Comparison of ENCODE assay signal across 1 cellular context in genomic region chr19:40420766-40421467, GRCh38.
A peak's percentile ranks its signal among the peaks of the same experiment; 100 is the strongest.
TF ChIP-seq lines count a peak whose summit lies in the region.

No MANE protein-coding gene starts in this region.

TF ChIP-seq in HepG2, 621 proteins besides CTCF, POLR2A, EP300 and RAD21 (continued from another document and continues in another):
- TF ChIP-seq GLMP (CRISPR knock-in tag; IDR thresholded peaks at IDR 0.05; ENCODE audit: borderline replicate concordance) (no peak), PITX1 (CRISPR knock-in tag; IDR thresholded peaks at IDR 0.05) (peak; percentile 42), CCDC6 (CRISPR knock-in tag; IDR thresholded peaks at IDR 0.05) (peak; percentile 88), HES4 (CRISPR knock-in tag; IDR thresholded peaks at IDR 0.05; ENCODE audit: borderline replicate concordance) (peak; percentile 51; the same call in 1 of the 2 replicates), CC2D1A (CRISPR knock-in tag; IDR thresholded peaks at IDR 0.05) (peak; percentile 77; the same call in 1 of the 2 replicates), RFXANK (CRISPR knock-in tag; IDR thresholded peaks at IDR 0.05) (no peak), GLI4 (CRISPR knock-in tag; IDR thresholded peaks at IDR 0.05; ENCODE audit: borderline replicate concordance) (peak; percentile 82; the same call in 1 of the 2 replicates), ZNF232 (CRISPR knock-in tag; IDR thresholded peaks at IDR 0.05; ENCODE audit: borderline replicate concordance) (0 out of 2 replicates have a peak, but pooled peaks have one; percentile 54), RARA (CRISPR knock-in tag; IDR thresholded peaks at IDR 0.05) (peak; percentile 48), ZNF7 (CRISPR knock-in tag; IDR thresholded peaks at IDR 0.05) (no peak), CHD4 (IDR thresholded peaks at IDR 0.05; ENCODE audit: borderline replicate concordance, low read length) (no peak), SP5 (CRISPR knock-in tag; IDR thresholded peaks at IDR 0.05; ENCODE audit: borderline replicate concordance, low read depth) (peak; percentile 88), ZMYM2 (CRISPR knock-in tag; IDR thresholded peaks at IDR 0.05) (peak; percentile 72; the same call in 1 of the 2 replicates), ZNF501 (CRISPR knock-in tag; IDR thresholded peaks at IDR 0.05) (peak; percentile 53; the same call in 1 of the 2 replicates), ZNF251 (CRISPR knock-in tag; IDR thresholded peaks at IDR 0.05) (no peak), FOSL1 (CRISPR knock-in tag; IDR thresholded peaks at IDR 0.05; ENCODE audit: borderline replicate concordance) (no peak), DPF2 (CRISPR knock-in tag; IDR thresholded peaks at IDR 0.05; ENCODE audit: borderline replicate concordance, low read depth) (no peak), ATF4 (CRISPR knock-in tag; IDR thresholded peaks at IDR 0.05) (peak in 1 of 2 experiments; percentile 64; a peak in 2 of 4 replicates), IRF9 (CRISPR knock-in tag; IDR thresholded peaks at IDR 0.05; ENCODE audit: borderline replicate concordance) (peak; percentile 73), MTA3 (CRISPR knock-in tag; IDR thresholded peaks at IDR 0.05) (no peak), ZBTB7B (CRISPR knock-in tag; IDR thresholded peaks at IDR 0.05) (peak; percentile 83), GRHL1 (CRISPR knock-in tag; conservative IDR thresholded peaks at IDR 0.05) (no peak), ZNF704 (CRISPR knock-in tag; IDR thresholded peaks at IDR 0.05; ENCODE audit: borderline replicate concordance) (no peak), NONO (IDR thresholded peaks at IDR 0.05) (no peak), NONO (CRISPR knock-in tag; conservative IDR thresholded peaks at IDR 0.05) (peak; percentile 94), SIX1 (CRISPR knock-in tag; IDR thresholded peaks at IDR 0.05; ENCODE audit: borderline replicate concordance) (0 out of 2 replicates have a peak, but pooled peaks have one; percentile 3), PAXIP1 (CRISPR knock-in tag; conservative IDR thresholded peaks at IDR 0.05) (peak; percentile 69), ZNF850 (CRISPR knock-in tag; conservative IDR thresholded peaks at IDR 0.05) (peak; percentile 21; the same call in 1 of the 2 replicates), ATF2 (CRISPR knock-in tag; IDR thresholded peaks at IDR 0.05) (no peak), MAX (IDR thresholded peaks at IDR 0.05) (peak; percentile 83), ZNF431 (CRISPR knock-in tag; IDR thresholded peaks at IDR 0.05; ENCODE audit: borderline replicate concordance, low read depth) (no peak), ZSCAN20 (CRISPR knock-in tag; IDR thresholded peaks at IDR 0.05; ENCODE audit: borderline replicate concordance) (no peak), ZBTB39 (CRISPR knock-in tag; IDR thresholded peaks at IDR 0.05) (no peak), ZNF800 (CRISPR knock-in tag; IDR thresholded peaks at IDR 0.05) (peak; percentile 42), LBX2 (CRISPR knock-in tag; IDR thresholded peaks at IDR 0.05; ENCODE audit: borderline replicate concordance) (peak; percentile 81; the same call in 1 of the 2 replicates), KLF9 (CRISPR knock-in tag; IDR thresholded peaks at IDR 0.05; ENCODE audit: low read depth) (no peak), ZNF367 (CRISPR knock-in tag; IDR thresholded peaks at IDR 0.05; ENCODE audit: borderline replicate concordance) (no peak), GFI1 (CRISPR knock-in tag; IDR thresholded peaks at IDR 0.05; ENCODE audit: borderline replicate concordance) (peak; percentile 18; the same call in 1 of the 2 replicates), ZNF660 (CRISPR knock-in tag; IDR thresholded peaks at IDR 0.05; ENCODE audit: borderline replicate concordance, low read depth) (no peak), HNRNPH1 (optimal IDR thresholded peaks at IDR 0.05; ENCODE audit: low read depth, low read length) (no peak), ZNF432 (CRISPR knock-in tag; IDR thresholded peaks at IDR 0.05; ENCODE audit: borderline replicate concordance) (no peak), ZNF224 (CRISPR knock-in tag; IDR thresholded peaks at IDR 0.05) (0 out of 2 replicates have a peak, but pooled peaks have one; percentile 82), ADNP (CRISPR knock-in tag; IDR thresholded peaks at IDR 0.05) (peak; percentile 48; the same call in 1 of the 2 replicates), STAG1 (CRISPR knock-in tag; IDR thresholded peaks at IDR 0.05) (peak; percentile 51), ZNF33B (CRISPR knock-in tag; IDR thresholded peaks at IDR 0.05) (peak; percentile 87; the same call in 1 of the 2 replicates), ZBTB26 (CRISPR knock-in tag; IDR thresholded peaks at IDR 0.05; ENCODE audit: borderline replicate concordance) (no peak), ZFP1 (CRISPR knock-in tag; IDR thresholded peaks at IDR 0.05) (no peak; the same call in none of the 2 replicates), JARID2 (CRISPR knock-in tag; IDR thresholded peaks at IDR 0.05; ENCODE audit: insufficient replicate concordance) (peak; percentile 26)
